ENCODE assay signal across 8 cellular contexts in genomic region chrX:97616883-97617510, GRCh38.
DNase-seq lines count a peak whose midpoint lies in the region; ATAC-seq and TF ChIP-seq lines count a peak whose summit lies in the region.

No MANE protein-coding gene starts in this region.

- H3K36me3 ChIP-seq in IMR-90 (ENCODE audit: control insufficient read depth, insufficient read depth, low read length): no peaks in the 10 kb centered on the region

- no peak overlapping the region for H3K4me2 ChIP-seq in IMR-90 (ENCODE audit: low read depth, low read length)

- CTCF ChIA-PET in IMR-90 (lab: Yijun Ruan, JAX): no interaction called here

- no peak overlapping the region for H2AK5ac ChIP-seq in IMR-90 (ENCODE audit: low read depth, low read length)

- dilution Hi-C loops in IMR-90 (cut with HindIII; ENCODE audit: low sequenced_read_pairs, unreplicated experiment): no loop called here

- no peaks in the 10 kb centered on the region for H3K4me1 ChIP-seq in IMR-90 (ENCODE audit: control insufficient read depth, insufficient read depth, low read length)

- no TSS peak for BruUV-seq in IMR-90 (replicated peaks; lab: Mats Ljungman, UMichigan)

- H3K27ac ChIP-seq in IMR-90 (ENCODE audit: insufficient read depth, low read length): no peak overlapping the region

- H4K8ac ChIP-seq in IMR-90 (ENCODE audit: low read depth in 2 of 2, low read length in 2 of 2): no peak overlapping the region

- no peak overlapping the region for H2BK5ac ChIP-seq in IMR-90 (ENCODE audit: low read depth, low read length, poor library complexity, severe bottlenecking)

- TF ChIP-seq CTCF in GM12864 (IDR thresholded peaks at IDR 0.05; ENCODE audit: low read depth, low read length, missing control alignments) (no peak), IMR-90 (conservative IDR thresholded peaks at IDR 0.05; ENCODE audit: low read depth, low read length) (no peak)

- H2BK120ac ChIP-seq in IMR-90 (ENCODE audit: low read depth, low read length): no peak overlapping the region

- H4K5ac ChIP-seq in IMR-90 (ENCODE audit: low read depth, low read length): no peak overlapping the region

- ATAC-seq in GM21717 (IDR thresholded peaks at IDR 0.05; ENCODE audit: unreplicated experiment) (peak; percentile 98), IMR-90 (ENCODE audit: low read depth) (peak; percentile 85)

- H2BK15ac ChIP-seq in IMR-90 (ENCODE audit: low read depth, low read length): no peak overlapping the region

- no peak overlapping the region for H3K14ac ChIP-seq in IMR-90 (replicated peaks; ENCODE audit: low read depth, low read length)

- no peak overlapping the region for H3K56ac ChIP-seq in IMR-90 (ENCODE audit: extremely low read depth, insufficient read depth, low read length)

- no peak overlapping the region for H2AK9ac ChIP-seq in IMR-90 (replicated peaks; ENCODE audit: low read depth, low read length, poor library complexity)

- no peaks in the 10 kb centered on the region for H3K9me3 ChIP-seq in IMR-90 (ENCODE audit: control insufficient read depth, insufficient read depth, low read length)

- intact Hi-C loops in IMR-90 (cut with micrococcal nuclease): no loop called here

- no peak for TF ChIP-seq RAD21 in IMR-90 (IDR thresholded peaks at IDR 0.05; ENCODE audit: low read length)

- TF ChIP-seq POLR2A in IMR-90 (IDR thresholded peaks at IDR 0.05; ENCODE audit: low read depth, low read length): no peak

- H3K79me1 ChIP-seq in IMR-90 (ENCODE audit: low read depth in 1 of 2, low read length in 2 of 2): no peaks in the 10 kb centered on the region

- no peak overlapping the region for H3K18ac ChIP-seq in IMR-90 (ENCODE audit: low read depth, low read length)

- POLR2A ChIA-PET in IMR-90 (lab: Charles Lee; ENCODE audit: unreplicated experiment): no interaction called here

- 0 out of 2 replicates have a peak, but pooled peaks cover under 1% of the 10 kb centered on the region for H3K27me3 ChIP-seq in IMR-90 (ENCODE audit: control insufficient read depth, insufficient read depth, low read length)

- DNase-seq in GM12864 (ENCODE audit: low read depth): peak; percentile 30
- DNase-seq in IMR-90: peak; percentile 74
- DNase-seq in fibroblast of the conjunctiva (ENCODE audit: low read depth): peak; percentile 14
- no peak for DNase-seq in cerebellum (ENCODE audit: low spot score)
- no peak for DNase-seq in NCI-H510A (lab: John Stamatoyannopoulos, UW)
- DNase-seq in stimulated activated CD4-positive, alpha-beta T cell treated with anti-CD3 and anti-CD28 coated beads, Interleukin-4, amount 100 ng/mL, for 1 hour: no peak
- DNase-seq in AML-193 (lab: John Stamatoyannopoulos, UW): no peak

- H2BK20ac ChIP-seq in IMR-90 (ENCODE audit: low read depth, low read length): no peak overlapping the region

- H4K91ac ChIP-seq in IMR-90 (ENCODE audit: insufficient read depth, low read depth, low read length): no peak overlapping the region

- H3K4me3 ChIP-seq in GM12864 (ENCODE audit: low read depth, low read length): peak overlapping the region; percentile 15; the same call in 1 of the 2 replicates
- H3K4me3 ChIP-seq in IMR-90 (ENCODE audit: insufficient read depth, low read depth, low read length): no peak overlapping the region

- H3K23ac ChIP-seq in IMR-90 (ENCODE audit: low read depth, low read length): no peak overlapping the region

- no peak overlapping the region for H3K4ac ChIP-seq in IMR-90 (ENCODE audit: low read depth, low read length)

- H2AFZ ChIP-seq in IMR-90 (replicated peaks; ENCODE audit: low read length, poor library complexity): peak overlapping the region; percentile 5

- no peaks in the 10 kb centered on the region for H3K9me1 ChIP-seq in IMR-90 (ENCODE audit: insufficient read depth, low read length)

- in situ Hi-C loops in IMR-90 (cut with MboI; ENCODE audit: low sequenced_read_pairs): no loop called here

- no peak overlapping the region for H3K9ac ChIP-seq in IMR-90 (ENCODE audit: low read depth, low read length)

- WGBS in IMR-90 (ENCODE audit: extremely low coverage in 2 of 2, insufficient read length in 1 of 2), 2 experiments: no CpG with 5 or more reads among the region's 6 CpGs

- H4K20me1 ChIP-seq in IMR-90 (ENCODE audit: insufficient read depth, low read length): no peaks in the 10 kb centered on the region

TF ChIP-seq in IMR-90, 13 proteins besides CTCF, POLR2A, EP300 and RAD21:
- TF ChIP-seq FOS (IDR thresholded peaks at IDR 0.05; ENCODE audit: low read depth, low read length) (peak; percentile 40; the same call in 1 of the 2 replicates), ELK1 (IDR thresholded peaks at IDR 0.05; ENCODE audit: borderline replicate concordance, low read depth, low read length) (no peak)

Comparison
In these comparisons a context has a peak if more than half of its experiments do, and no peak if none do; other contexts are left out.
1. DNase-seq: peak in GM12864 (single experiment), IMR-90 (single experiment) and fibroblast of the conjunctiva (single experiment); none in cerebellum (single experiment), NCI-H510A (single experiment), stimulated activated CD4-positive, alpha-beta T cell treated with anti-CD3 and anti-CD28 coated beads, Interleukin-4, amount 100 ng/mL, for 1 hour (single experiment) and AML-193 (0 of 2).